8 cellular contexts compared by ENCODE assay signal in the genomic region with DNA sequence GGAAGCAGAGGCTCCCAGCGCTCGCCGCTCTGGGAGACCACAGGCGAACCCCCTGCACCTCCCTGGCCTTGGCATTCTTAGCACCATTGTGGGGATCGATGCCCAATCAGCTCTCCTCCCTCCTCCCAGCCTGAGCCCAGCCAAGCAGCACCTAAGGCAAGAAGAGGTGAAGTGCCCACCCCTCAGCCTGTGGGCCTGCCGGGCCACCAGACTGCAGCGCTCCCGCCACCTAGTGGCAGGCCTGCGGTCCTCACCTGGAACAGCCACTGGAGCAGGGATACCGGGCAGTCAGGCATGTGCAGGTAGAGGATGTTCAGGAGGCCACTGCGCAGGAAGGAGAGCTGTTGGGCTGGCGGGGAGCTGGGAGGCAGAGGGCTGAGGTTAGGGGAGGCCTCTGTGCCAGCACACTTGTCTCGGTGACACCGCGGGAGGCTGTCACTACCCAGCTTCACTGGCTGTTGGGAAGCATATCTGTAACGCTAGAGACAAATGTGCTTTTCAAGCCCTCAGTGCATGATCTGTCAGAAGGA. TPM values are rescaled to one million over a fixed set of nuclear protein-coding genes. Genes with fewer than 3 reads are reported as not detected.
DNase-seq lines count a peak whose midpoint lies in the region; ATAC-seq and TF ChIP-seq lines count a peak whose summit lies in the region.

No MANE protein-coding gene starts in this region.

- TF ChIP-seq RAD21 in neural cell (conservative IDR thresholded peaks at IDR 0.05) = peak; percentile 88

- peaks cover 0 to 15% (median 2%) of the 10 kb centered on the region in 4 donors for H3K4me1 ChIP-seq in Peyer's patch

- CTCF ChIA-PET in GM10248 (lab: Yijun Ruan, JAX) = interaction anchor here (0.7 to 11.9 kb wide), 20 partner anchors 9 to 321 kb away, joined by 3 to 114 read pairs (median 5); a partner anchor contains a TSS

- POLR2A ChIA-PET in GM10248 (lab: Yijun Ruan, JAX) = interaction anchor here (0.5 kb wide), 1 partner anchor 106 kb away, joined by 7 read pairs; no protein-coding TSS in a partner anchor

- no peak overlapping the region for H3K4me3 Mint-ChIP-seq in stimulated activated naive CD8-positive, alpha-beta T cell treated with anti-CD3 and anti-CD28 coated beads, Interleukin-15, amount 100 ng/mL, for 72 hours

- H3K4me3 ChIP-seq in Peyer's patch = no peak overlapping the region
- H3K4me3 ChIP-seq in neural cell (ENCODE audit: low read length) = no peak overlapping the region

- H3F3A ChIP-seq in neural cell (ENCODE audit: insufficient read depth, low read length, poor library complexity, severe bottlenecking) = no peaks in the 10 kb centered on the region

- H3K36me3 ChIP-seq in Peyer's patch (no peaks in the 10 kb centered on the region), neural cell (ENCODE audit: insufficient read depth, low read length) (no peaks in the 10 kb centered on the region)

- TF ChIP-seq POLR2A in Peyer's patch (IDR thresholded peaks at IDR 0.05) = no peak

- peak; percentile 90 for ATAC-seq in stimulated activated naive CD8-positive, alpha-beta T cell treated with anti-CD3 and anti-CD28 coated beads, Interleukin-15, amount 100 ng/mL, for 72 hours
- no peak for ATAC-seq in HG03095 (IDR thresholded peaks at IDR 0.05; ENCODE audit: unreplicated experiment)

- H3K9me3 ChIP-seq in Peyer's patch (no peaks in the 10 kb centered on the region), neural cell (ENCODE audit: low read length) (no peaks in the 10 kb centered on the region)

- no peak overlapping the region for H3K27ac Mint-ChIP-seq in stimulated activated naive CD8-positive, alpha-beta T cell treated with anti-CD3 and anti-CD28 coated beads, Interleukin-15, amount 100 ng/mL, for 72 hours

- no peak overlapping the region for H3K4me2 ChIP-seq in neural cell (ENCODE audit: low read length)

- no peaks in the 10 kb centered on the region for H3K9me2 ChIP-seq in neural cell (ENCODE audit: insufficient read depth, low read length)

- peak; percentile 85 for DNase-seq in GM10248 (ENCODE audit: extremely low spot score)
- DNase-seq in KG1 (lab: John Stamatoyannopoulos, UW) = peak; percentile 40
- DNase-seq in Peyer's patch = peak; percentile 61 to 86 (median 76)
- peak; percentile 69 for DNase-seq in activated T-helper 1 cell treated with Interleukin-2 at 50 U/mL for 16 hours (ENCODE audit: low read depth)
- peak; percentile 25 for DNase-seq in fibroblast of peridontal ligament (ENCODE audit: extremely low read depth)
- peak; percentile 71 to 79 for DNase-seq in stimulated activated naive CD8-positive, alpha-beta T cell treated with anti-CD3 and anti-CD28 coated beads, Interleukin-15, amount 100 ng/mL, for 72 hours

- H4K20me1 ChIP-seq in neural cell (ENCODE audit: insufficient read depth) = no peaks in the 10 kb centered on the region

- TF ChIP-seq CTCF in GM10248 (IDR thresholded peaks at IDR 0.05; ENCODE audit: control extremely low read depth, extremely low read depth, low read depth, missing control alignments) (peak; percentile 98), Peyer's patch (IDR thresholded peaks at IDR 0.05) (peak; percentile 68 to 88 (median 86)), neural cell (IDR thresholded peaks at IDR 0.05; ENCODE audit: poor library complexity, severe bottlenecking) (peak; percentile 97)

- no peaks in the 10 kb centered on the region for H3K9me3 Mint-ChIP-seq in stimulated activated naive CD8-positive, alpha-beta T cell treated with anti-CD3 and anti-CD28 coated beads, Interleukin-15, amount 100 ng/mL, for 72 hours

- no peaks in the 10 kb centered on the region for H3K27me3 ChIP-seq in Peyer's patch
- no peaks in the 10 kb centered on the region for H3K27me3 ChIP-seq in neural cell (ENCODE audit: insufficient read depth, low read depth, low read length)

- peaks cover 35% of the 10 kb centered on the region for H3K4me1 Mint-ChIP-seq in stimulated activated naive CD8-positive, alpha-beta T cell treated with anti-CD3 and anti-CD28 coated beads, Interleukin-15, amount 100 ng/mL, for 72 hours

- no peak for TF ChIP-seq EP300 in neural cell (conservative IDR thresholded peaks at IDR 0.05; ENCODE audit: poor library complexity, severe bottlenecking)

- H3K27ac ChIP-seq in Peyer's patch = peak overlapping the region in 1 of 4 donors; percentile 24
- no peak overlapping the region for H3K27ac ChIP-seq in neural cell (ENCODE audit: low read length)

- peak overlapping the region; percentile 23 for H3K9ac ChIP-seq in neural cell (ENCODE audit: low read length)

- H3K79me2 ChIP-seq in neural cell (replicated peaks; ENCODE audit: insufficient read depth, low read length) = no peaks in the 10 kb centered on the region

- peaks cover 17% of the 10 kb centered on the region for H3K27me3 Mint-ChIP-seq in stimulated activated naive CD8-positive, alpha-beta T cell treated with anti-CD3 and anti-CD28 coated beads, Interleukin-15, amount 100 ng/mL, for 72 hours

- H2AFZ ChIP-seq in neural cell (ENCODE audit: low read depth, low read length) = no peak overlapping the region

TF ChIP-seq in neural cell, 6 proteins besides CTCF, POLR2A, EP300 and RAD21:
- TF ChIP-seq MXI1 (conservative IDR thresholded peaks at IDR 0.05; ENCODE audit: poor library complexity, severe bottlenecking) = peak; percentile 37
- TF ChIP-seq SMC3 (conservative IDR thresholded peaks at IDR 0.05; ENCODE audit: poor library complexity) = peak; percentile 93
- no peak for TF ChIP-seq TAF1 (IDR thresholded peaks at IDR 0.05; ENCODE audit: low read depth)
- no peak for TF ChIP-seq EZH2 (IDR thresholded peaks at IDR 0.05; ENCODE audit: borderline replicate concordance, insufficient read depth, low read length, poor library complexity, severe bottlenecking)
- TF ChIP-seq POLR2AphosphoS5 (IDR thresholded peaks at IDR 0.05) = no peak
- TF ChIP-seq, protein P1, sequence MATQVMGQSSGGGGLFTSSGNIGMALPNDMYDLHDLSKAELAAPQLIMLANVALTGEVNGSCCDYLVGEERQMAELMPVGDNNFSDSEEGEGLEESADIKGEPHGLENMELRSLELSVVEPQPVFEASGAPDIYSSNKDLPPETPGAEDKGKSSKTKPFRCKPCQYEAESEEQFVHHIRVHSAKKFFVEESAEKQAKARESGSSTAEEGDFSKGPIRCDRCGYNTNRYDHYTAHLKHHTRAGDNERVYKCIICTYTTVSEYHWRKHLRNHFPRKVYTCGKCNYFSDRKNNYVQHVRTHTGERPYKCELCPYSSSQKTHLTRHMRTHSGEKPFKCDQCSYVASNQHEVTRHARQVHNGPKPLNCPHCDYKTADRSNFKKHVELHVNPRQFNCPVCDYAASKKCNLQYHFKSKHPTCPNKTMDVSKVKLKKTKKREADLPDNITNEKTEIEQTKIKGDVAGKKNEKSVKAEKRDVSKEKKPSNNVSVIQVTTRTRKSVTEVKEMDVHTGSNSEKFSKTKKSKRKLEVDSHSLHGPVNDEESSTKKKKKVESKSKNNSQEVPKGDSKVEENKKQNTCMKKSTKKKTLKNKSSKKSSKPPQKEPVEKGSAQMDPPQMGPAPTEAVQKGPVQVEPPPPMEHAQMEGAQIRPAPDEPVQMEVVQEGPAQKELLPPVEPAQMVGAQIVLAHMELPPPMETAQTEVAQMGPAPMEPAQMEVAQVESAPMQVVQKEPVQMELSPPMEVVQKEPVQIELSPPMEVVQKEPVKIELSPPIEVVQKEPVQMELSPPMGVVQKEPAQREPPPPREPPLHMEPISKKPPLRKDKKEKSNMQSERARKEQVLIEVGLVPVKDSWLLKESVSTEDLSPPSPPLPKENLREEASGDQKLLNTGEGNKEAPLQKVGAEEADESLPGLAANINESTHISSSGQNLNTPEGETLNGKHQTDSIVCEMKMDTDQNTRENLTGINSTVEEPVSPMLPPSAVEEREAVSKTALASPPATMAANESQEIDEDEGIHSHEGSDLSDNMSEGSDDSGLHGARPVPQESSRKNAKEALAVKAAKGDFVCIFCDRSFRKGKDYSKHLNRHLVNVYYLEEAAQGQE (IDR thresholded peaks at IDR 0.05; ENCODE audit: borderline replicate concordance) = no peak

RNA-seq across cellular contexts. Expression of a gene that starts 35.2 kb away (rescaled TPM):
- total RNA-seq in Peyer's patch = not detected
- polyA plus RNA-seq in neural cell = 0.45 TPM in 1 of 2 replicates, not detected in the other
- not detected in 2 replicates for polyA minus RNA-seq in neural cell

Comparison
In these comparisons a context has a peak if more than half of its experiments do, and no peak if none do; other contexts are left out.
1. DNase-seq: peak in every context shown above with its lines; median percentile 85 in GM10248; 76 in Peyer's patch; 75 in stimulated activated naive CD8-positive, alpha-beta T cell treated with anti-CD3 and anti-CD28 coated beads, Interleukin-15, amount 100 ng/mL, for 72 hours; 69 in activated T-helper 1 cell treated with Interleukin-2 at 50 U/mL for 16 hours; 40 in KG1; 25 in fibroblast of peridontal ligament.